In the genomic region with DNA sequence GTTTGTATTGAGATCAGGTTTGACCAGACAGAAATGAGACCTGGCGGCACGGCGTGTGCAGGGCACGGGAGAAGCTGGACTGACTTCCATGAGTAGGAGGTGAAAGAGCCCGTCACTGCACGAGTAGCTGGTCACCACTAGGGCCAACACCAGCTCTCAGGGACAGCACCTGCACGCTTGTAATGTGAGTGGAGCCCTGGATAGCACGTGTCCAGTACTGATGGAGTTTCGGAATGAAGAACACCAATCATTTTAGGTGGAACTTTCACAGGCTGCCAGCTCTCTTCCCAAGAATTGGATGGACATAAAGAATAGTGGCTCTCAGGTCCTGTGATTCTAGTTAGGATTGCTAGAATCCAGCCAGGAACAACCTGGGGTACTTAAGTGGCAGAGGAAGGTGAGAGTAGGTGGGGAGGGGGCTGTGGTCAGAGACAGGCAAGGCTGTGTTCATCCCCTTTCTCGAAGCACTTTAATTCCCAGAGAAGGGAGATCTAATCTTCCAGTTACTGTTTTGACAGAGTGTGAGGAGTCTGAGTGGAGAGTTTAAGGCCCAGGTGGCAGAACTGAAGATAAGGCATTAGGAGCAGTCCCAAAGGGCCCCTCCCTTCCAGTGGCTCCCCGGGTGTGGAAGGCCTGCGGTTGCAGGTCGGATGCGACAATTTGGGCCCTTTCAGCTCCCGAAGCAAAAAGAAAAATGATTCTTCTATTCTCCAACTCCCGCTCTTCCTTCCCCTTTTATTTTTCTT, we compare ENCODE assay signal across 1 cellular context.
TF ChIP-seq lines count a peak whose summit lies in the region.

No MANE protein-coding gene starts in this region.

TF ChIP-seq in K562, 482 proteins besides CTCF, POLR2A, EP300 and RAD21 (continued from another document):
- TF ChIP-seq MTA2 (IDR thresholded peaks at IDR 0.05; ENCODE audit: low read depth) (peak; percentile 26; the same call in 1 of the 2 replicates), GTF2F1 (IDR thresholded peaks at IDR 0.05; ENCODE audit: low read depth, low read length) (no peak), ZC3H11A (IDR thresholded peaks at IDR 0.05; ENCODE audit: low read depth, low read length) (no peak), SNRNP70 (optimal IDR thresholded peaks at IDR 0.05; ENCODE audit: low read depth, low read length) (no peak), KDM2B (CRISPR knock-in tag; IDR thresholded peaks at IDR 0.05) (no peak), L3MBTL2 (IDR thresholded peaks at IDR 0.05) (peak; percentile 30; the same call in 1 of the 2 replicates), XRCC5 (IDR thresholded peaks at IDR 0.05; ENCODE audit: low read depth, low read length) (0 out of 2 replicates have a peak, but pooled peaks have one; percentile 37), ZNF146 (CRISPR knock-in tag; IDR thresholded peaks at IDR 0.05; ENCODE audit: unreplicated experiment) (no peak), ZNF239 (CRISPR knock-in tag; IDR thresholded peaks at IDR 0.05) (no peak), TEAD4 (IDR thresholded peaks at IDR 0.05; ENCODE audit: low read length) (peak; percentile 40; the same call in 1 of the 2 replicates), TEAD4 (CRISPR knock-in tag; IDR thresholded peaks at IDR 0.05; ENCODE audit: borderline replicate concordance) (no peak), RUNX1 (IDR thresholded peaks at IDR 0.05; ENCODE audit: low read depth) (no peak), ILK (tag; IDR thresholded peaks at IDR 0.05; ENCODE audit: borderline replicate concordance, low read depth) (no peak), TAL1 (IDR thresholded peaks at IDR 0.05) (peak; percentile 42; the same call in 1 of the 2 replicates), ATF7 (IDR thresholded peaks at IDR 0.05) (no peak), MAFG (tag; conservative IDR thresholded peaks at IDR 0.05) (no peak), RBM39 (optimal IDR thresholded peaks at IDR 0.05; ENCODE audit: low read depth, low read length) (no peak), PHF8 (IDR thresholded peaks at IDR 0.05; ENCODE audit: borderline replicate concordance, low read length) (no peak), DPF2 (IDR thresholded peaks at IDR 0.05) (peak; percentile 71), CBFA2T3 (IDR thresholded peaks at IDR 0.05) (peak; percentile 62), SMARCA4 (IDR thresholded peaks at IDR 0.05) (0 out of 2 replicates have a peak, but pooled peaks have one; percentile 29), TCF3 (CRISPR knock-in tag; IDR thresholded peaks at IDR 0.05) (peak; percentile 56), PCBP2 (IDR thresholded peaks at IDR 0.05; ENCODE audit: low read depth, low read length, poor library complexity, severe bottlenecking) (no peak), RHOXF2B (CRISPR knock-in tag; conservative IDR thresholded peaks at IDR 0.05) (no peak), MAZ (CRISPR knock-in tag; conservative IDR thresholded peaks at IDR 0.05 in 1 of 2, IDR thresholded peaks at IDR 0.05 in 1 of 2) (peak; percentile 32 to 84; a peak in 3 of 4 replicates), BHLHE40 (IDR thresholded peaks at IDR 0.05; ENCODE audit: low read length) (peak; percentile 50), NR4A1 (CRISPR knock-in tag; IDR thresholded peaks at IDR 0.05) (no peak), NR4A1 (tag; IDR thresholded peaks at IDR 0.05) (no peak), CTBP1 (IDR thresholded peaks at IDR 0.05; ENCODE audit: borderline replicate concordance) (peak; percentile 58; the same call in 1 of the 2 replicates), NCOA4 (IDR thresholded peaks at IDR 0.05; ENCODE audit: partially characterized antibody) (no peak), ZFP30 (CRISPR knock-in tag; IDR thresholded peaks at IDR 0.05; ENCODE audit: borderline replicate concordance) (no peak), RNF2 (IDR thresholded peaks at IDR 0.05) (no peak), ZEB2 (IDR thresholded peaks at IDR 0.05) (0 out of 2 replicates have a peak, but pooled peaks have one; percentile 40), MEIS2 (IDR thresholded peaks at IDR 0.05; ENCODE audit: partially characterized antibody) (peak; percentile 40), SMARCE1 (IDR thresholded peaks at IDR 0.05) (peak; percentile 35; the same call in 1 of the 2 replicates), BRF1 (IDR thresholded peaks at IDR 0.05; ENCODE audit: borderline replicate concordance, extremely low read depth, insufficient read length) (no peak), FOXK2 (conservative IDR thresholded peaks at IDR 0.05 in 1 of 2, IDR thresholded peaks at IDR 0.05 in 1 of 2; ENCODE audit: low read depth in 2 of 2) (no peak)
- TF ChIP-seq, protein P1, sequence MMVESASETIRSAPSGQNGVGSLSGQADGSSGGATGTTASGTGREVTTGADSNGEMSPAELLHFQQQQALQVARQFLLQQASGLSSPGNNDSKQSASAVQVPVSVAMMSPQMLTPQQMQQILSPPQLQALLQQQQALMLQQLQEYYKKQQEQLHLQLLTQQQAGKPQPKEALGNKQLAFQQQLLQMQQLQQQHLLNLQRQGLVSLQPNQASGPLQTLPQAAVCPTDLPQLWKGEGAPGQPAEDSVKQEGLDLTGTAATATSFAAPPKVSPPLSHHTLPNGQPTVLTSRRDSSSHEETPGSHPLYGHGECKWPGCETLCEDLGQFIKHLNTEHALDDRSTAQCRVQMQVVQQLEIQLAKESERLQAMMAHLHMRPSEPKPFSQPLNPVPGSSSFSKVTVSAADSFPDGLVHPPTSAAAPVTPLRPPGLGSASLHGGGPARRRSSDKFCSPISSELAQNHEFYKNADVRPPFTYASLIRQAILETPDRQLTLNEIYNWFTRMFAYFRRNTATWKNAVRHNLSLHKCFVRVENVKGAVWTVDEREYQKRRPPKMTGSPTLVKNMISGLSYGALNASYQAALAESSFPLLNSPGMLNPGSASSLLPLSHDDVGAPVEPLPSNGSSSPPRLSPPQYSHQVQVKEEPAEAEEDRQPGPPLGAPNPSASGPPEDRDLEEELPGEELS (CRISPR knock-in tag; IDR thresholded peaks at IDR 0.05; ENCODE audit: borderline replicate concordance) = no peak
- TF ChIP-seq, protein P2, sequence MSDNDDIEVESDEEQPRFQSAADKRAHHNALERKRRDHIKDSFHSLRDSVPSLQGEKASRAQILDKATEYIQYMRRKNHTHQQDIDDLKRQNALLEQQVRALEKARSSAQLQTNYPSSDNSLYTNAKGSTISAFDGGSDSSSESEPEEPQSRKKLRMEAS (CRISPR knock-in tag; IDR thresholded peaks at IDR 0.05) = peak; percentile 70
- TF ChIP-seq, protein P3, sequence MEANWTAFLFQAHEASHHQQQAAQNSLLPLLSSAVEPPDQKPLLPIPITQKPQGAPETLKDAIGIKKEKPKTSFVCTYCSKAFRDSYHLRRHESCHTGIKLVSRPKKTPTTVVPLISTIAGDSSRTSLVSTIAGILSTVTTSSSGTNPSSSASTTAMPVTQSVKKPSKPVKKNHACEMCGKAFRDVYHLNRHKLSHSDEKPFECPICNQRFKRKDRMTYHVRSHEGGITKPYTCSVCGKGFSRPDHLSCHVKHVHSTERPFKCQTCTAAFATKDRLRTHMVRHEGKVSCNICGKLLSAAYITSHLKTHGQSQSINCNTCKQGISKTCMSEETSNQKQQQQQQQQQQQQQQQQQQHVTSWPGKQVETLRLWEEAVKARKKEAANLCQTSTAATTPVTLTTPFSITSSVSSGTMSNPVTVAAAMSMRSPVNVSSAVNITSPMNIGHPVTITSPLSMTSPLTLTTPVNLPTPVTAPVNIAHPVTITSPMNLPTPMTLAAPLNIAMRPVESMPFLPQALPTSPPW (CRISPR knock-in tag; IDR thresholded peaks at IDR 0.05) = no peak
- TF ChIP-seq, protein P4, sequence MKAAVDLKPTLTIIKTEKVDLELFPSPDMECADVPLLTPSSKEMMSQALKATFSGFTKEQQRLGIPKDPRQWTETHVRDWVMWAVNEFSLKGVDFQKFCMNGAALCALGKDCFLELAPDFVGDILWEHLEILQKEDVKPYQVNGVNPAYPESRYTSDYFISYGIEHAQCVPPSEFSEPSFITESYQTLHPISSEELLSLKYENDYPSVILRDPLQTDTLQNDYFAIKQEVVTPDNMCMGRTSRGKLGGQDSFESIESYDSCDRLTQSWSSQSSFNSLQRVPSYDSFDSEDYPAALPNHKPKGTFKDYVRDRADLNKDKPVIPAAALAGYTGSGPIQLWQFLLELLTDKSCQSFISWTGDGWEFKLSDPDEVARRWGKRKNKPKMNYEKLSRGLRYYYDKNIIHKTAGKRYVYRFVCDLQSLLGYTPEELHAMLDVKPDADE (conservative IDR thresholded peaks at IDR 0.05; ENCODE audit: control insufficient read depth, low read depth, low read length) = no peak
- TF ChIP-seq, protein P5, sequence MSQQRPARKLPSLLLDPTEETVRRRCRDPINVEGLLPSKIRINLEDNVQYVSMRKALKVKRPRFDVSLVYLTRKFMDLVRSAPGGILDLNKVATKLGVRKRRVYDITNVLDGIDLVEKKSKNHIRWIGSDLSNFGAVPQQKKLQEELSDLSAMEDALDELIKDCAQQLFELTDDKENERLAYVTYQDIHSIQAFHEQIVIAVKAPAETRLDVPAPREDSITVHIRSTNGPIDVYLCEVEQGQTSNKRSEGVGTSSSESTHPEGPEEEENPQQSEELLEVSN (IDR thresholded peaks at IDR 0.05; ENCODE audit: borderline replicate concordance in 1 of 2, extremely low read depth in 1 of 2, insufficient read depth in 1 of 2, insufficient read length in 1 of 2, low read depth in 1 of 2, low read length in 1 of 2, poor library complexity in 1 of 2, severe bottlenecking in 1 of 2) = peak in 1 of 2 experiments; percentile 29
- TF ChIP-seq, protein P6, sequence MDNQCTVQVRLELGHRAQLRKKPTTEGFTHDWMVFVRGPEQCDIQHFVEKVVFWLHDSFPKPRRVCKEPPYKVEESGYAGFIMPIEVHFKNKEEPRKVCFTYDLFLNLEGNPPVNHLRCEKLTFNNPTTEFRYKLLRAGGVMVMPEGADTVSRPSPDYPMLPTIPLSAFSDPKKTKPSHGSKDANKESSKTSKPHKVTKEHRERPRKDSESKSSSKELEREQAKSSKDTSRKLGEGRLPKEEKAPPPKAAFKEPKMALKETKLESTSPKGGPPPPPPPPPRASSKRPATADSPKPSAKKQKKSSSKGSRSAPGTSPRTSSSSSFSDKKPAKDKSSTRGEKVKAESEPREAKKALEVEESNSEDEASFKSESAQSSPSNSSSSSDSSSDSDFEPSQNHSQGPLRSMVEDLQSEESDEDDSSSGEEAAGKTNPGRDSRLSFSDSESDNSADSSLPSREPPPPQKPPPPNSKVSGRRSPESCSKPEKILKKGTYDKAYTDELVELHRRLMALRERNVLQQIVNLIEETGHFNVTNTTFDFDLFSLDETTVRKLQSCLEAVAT (IDR thresholded peaks at IDR 0.05) = no peak
- TF ChIP-seq, protein P7, sequence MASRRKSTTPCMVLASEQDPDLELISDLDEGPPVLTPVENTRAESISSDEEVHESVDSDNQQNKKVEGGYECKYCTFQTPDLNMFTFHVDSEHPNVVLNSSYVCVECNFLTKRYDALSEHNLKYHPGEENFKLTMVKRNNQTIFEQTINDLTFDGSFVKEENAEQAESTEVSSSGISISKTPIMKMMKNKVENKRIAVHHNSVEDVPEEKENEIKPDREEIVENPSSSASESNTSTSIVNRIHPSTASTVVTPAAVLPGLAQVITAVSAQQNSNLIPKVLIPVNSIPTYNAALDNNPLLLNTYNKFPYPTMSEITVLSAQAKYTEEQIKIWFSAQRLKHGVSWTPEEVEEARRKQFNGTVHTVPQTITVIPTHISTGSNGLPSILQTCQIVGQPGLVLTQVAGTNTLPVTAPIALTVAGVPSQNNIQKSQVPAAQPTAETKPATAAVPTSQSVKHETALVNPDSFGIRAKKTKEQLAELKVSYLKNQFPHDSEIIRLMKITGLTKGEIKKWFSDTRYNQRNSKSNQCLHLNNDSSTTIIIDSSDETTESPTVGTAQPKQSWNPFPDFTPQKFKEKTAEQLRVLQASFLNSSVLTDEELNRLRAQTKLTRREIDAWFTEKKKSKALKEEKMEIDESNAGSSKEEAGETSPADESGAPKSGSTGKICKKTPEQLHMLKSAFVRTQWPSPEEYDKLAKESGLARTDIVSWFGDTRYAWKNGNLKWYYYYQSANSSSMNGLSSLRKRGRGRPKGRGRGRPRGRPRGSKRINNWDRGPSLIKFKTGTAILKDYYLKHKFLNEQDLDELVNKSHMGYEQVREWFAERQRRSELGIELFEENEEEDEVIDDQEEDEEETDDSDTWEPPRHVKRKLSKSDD (conservative IDR thresholded peaks at IDR 0.05; ENCODE audit: low read length) = no peak
- TF ChIP-seq, protein P8, sequence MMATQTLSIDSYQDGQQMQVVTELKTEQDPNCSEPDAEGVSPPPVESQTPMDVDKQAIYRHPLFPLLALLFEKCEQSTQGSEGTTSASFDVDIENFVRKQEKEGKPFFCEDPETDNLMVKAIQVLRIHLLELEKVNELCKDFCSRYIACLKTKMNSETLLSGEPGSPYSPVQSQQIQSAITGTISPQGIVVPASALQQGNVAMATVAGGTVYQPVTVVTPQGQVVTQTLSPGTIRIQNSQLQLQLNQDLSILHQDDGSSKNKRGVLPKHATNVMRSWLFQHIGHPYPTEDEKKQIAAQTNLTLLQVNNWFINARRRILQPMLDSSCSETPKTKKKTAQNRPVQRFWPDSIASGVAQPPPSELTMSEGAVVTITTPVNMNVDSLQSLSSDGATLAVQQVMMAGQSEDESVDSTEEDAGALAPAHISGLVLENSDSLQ (IDR thresholded peaks at IDR 0.05) = 0 out of 2 replicates have a peak, but pooled peaks have one; percentile 19
TF ChIP-seq in K562: peak in this region for 25.
